Comparison of ENCODE assay signal across 29 cellular contexts in the genomic region with DNA sequence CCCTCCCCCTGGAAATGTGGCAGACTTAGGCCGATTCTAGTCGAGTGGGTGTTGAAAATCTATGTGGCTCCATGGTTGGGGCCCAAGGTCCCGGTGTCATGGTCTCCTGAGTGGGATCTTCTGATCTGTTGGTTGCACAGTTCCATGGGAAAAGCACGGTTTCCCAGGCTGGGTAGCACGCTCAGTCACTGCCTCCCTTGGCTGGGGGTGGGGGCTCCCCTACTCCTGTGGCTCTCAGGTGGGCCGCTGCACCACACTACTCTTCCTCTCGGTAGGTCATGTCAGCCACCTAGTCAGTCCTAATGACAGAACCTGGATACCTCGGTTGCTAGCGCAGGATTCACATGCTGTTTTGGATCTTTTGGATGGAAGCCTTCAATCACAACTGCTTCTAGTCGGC.
"Had no signal": no experiment of that assay in that cellular context is flagged by ENCODE, and none has a peak within 500 bp of the region (broad histone marks: within the 10 kb centered on the region; RNA-seq: fewer than 3 reads in every experiment).

No MANE protein-coding gene starts in this region.

- H3K36me3 Mint-ChIP-seq: stimulated activated effector memory CD8-positive, alpha-beta T cell treated with anti-CD3 and anti-CD28 coated beads, Interleukin-12 subunit alpha, Interleukin-12 subunit beta, amount 100 ng/mL, for 72 hours; stimulated activated memory B cell treated with anti-CD40 and anti-IgM and Interleukin-4, amounts not matched to agents 10 μg/mL and 1 μg/mL and 100 μg/mL, for 72 hours; stimulated activated naive B cell treated with anti-CD40 and anti-IgM and Interleukin-4, amounts not matched to agents 10 μg/mL and 1 μg/mL and 100 μg/mL, for 72 hours; type B pancreatic cell had no signal

- H3K36me3 ChIP-seq: stomach, suprapubic skin, thoracic aorta, thyroid gland, tibial artery, tibial nerve, transverse colon, upper lobe of left lung, upper lobe of right lung, uterus, vagina had no signal

- H3K4me1 Mint-ChIP-seq: stimulated activated effector memory CD8-positive, alpha-beta T cell treated with anti-CD3 and anti-CD28 coated beads, Interleukin-12 subunit alpha, Interleukin-12 subunit beta, amount 100 ng/mL, for 72 hours; stimulated activated memory B cell treated with anti-CD40 and anti-IgM and Interleukin-4, amounts not matched to agents 10 μg/mL and 1 μg/mL and 100 μg/mL, for 72 hours; stimulated activated naive B cell treated with anti-CD40 and anti-IgM and Interleukin-4, amounts not matched to agents 10 μg/mL and 1 μg/mL and 100 μg/mL, for 72 hours; stimulated activated naive CD8-positive, alpha-beta T cell treated with anti-CD3 and anti-CD28 coated beads, Interleukin-15, amount 100 ng/mL, for 72 hours had no signal

- H3K4me3 Mint-ChIP-seq: stimulated activated effector memory CD8-positive, alpha-beta T cell treated with anti-CD3 and anti-CD28 coated beads, Interleukin-12 subunit alpha, Interleukin-12 subunit beta, amount 100 ng/mL, for 72 hours; stimulated activated memory B cell treated with anti-CD40 and anti-IgM and Interleukin-4, amounts not matched to agents 10 μg/mL and 1 μg/mL and 100 μg/mL, for 72 hours; stimulated activated naive B cell treated with anti-CD40 and anti-IgM and Interleukin-4, amounts not matched to agents 10 μg/mL and 1 μg/mL and 100 μg/mL, for 72 hours; stimulated activated naive CD8-positive, alpha-beta T cell treated with anti-CD3 and anti-CD28 coated beads, Interleukin-15, amount 100 ng/mL, for 72 hours; stimulated activated naive CD8-positive, alpha-beta T cell treated with anti-CD3 and anti-CD28 coated beads, Interleukin-15, Interleukin-2, amounts not matched to agents 100 ng/mL and 50 ng/mL, for 24 hours; type B pancreatic cell had no signal

- H3K27ac Mint-ChIP-seq: stimulated activated effector memory CD8-positive, alpha-beta T cell treated with anti-CD3 and anti-CD28 coated beads, Interleukin-12 subunit alpha, Interleukin-12 subunit beta, amount 100 ng/mL, for 72 hours; stimulated activated memory B cell treated with anti-CD40 and anti-IgM and Interleukin-4, amounts not matched to agents 10 μg/mL and 1 μg/mL and 100 μg/mL, for 72 hours; stimulated activated naive B cell treated with anti-CD40 and anti-IgM and Interleukin-4, amounts not matched to agents 10 μg/mL and 1 μg/mL and 100 μg/mL, for 72 hours; stimulated activated naive CD8-positive, alpha-beta T cell treated with anti-CD3 and anti-CD28 coated beads, Interleukin-15, amount 100 ng/mL, for 72 hours; stimulated activated naive CD8-positive, alpha-beta T cell treated with anti-CD3 and anti-CD28 coated beads, Interleukin-15, Interleukin-2, amounts not matched to agents 100 ng/mL and 50 ng/mL, for 24 hours; type B pancreatic cell had no signal

- H3K27ac ChIP-seq: stomach, suprapubic skin, testis, thoracic aorta, thyroid gland, tibial artery, tibial nerve, transverse colon, upper lobe of left lung, upper lobe of right lung, uterus, vagina had no signal

- H3K4me3 ChIP-seq: stomach, suprapubic skin, testis, thoracic aorta, thyroid gland, tibial artery, tibial nerve, transverse colon, upper lobe of left lung, upper lobe of right lung, uterus, vagina had no signal

- FAIRE-seq: urothelium cell line had no signal

- H3K9me3 ChIP-seq: stomach, suprapubic skin, testis, thoracic aorta, thyroid gland, tibial artery, tibial nerve, transverse colon, upper lobe of left lung, upper lobe of right lung, uterus, vagina had no signal

- ATAC-seq: stimulated activated effector memory CD8-positive, alpha-beta T cell treated with anti-CD3 and anti-CD28 coated beads, Interleukin-12 subunit alpha, Interleukin-12 subunit beta, amount 100 ng/mL, for 72 hours; stimulated activated memory B cell treated with anti-CD40 and anti-IgM and Interleukin-4, amounts not matched to agents 10 μg/mL and 1 μg/mL and 100 μg/mL, for 72 hours; stimulated activated naive B cell treated with anti-CD40 and anti-IgM and Interleukin-4, amounts not matched to agents 10 μg/mL and 1 μg/mL and 100 μg/mL, for 72 hours; stimulated activated naive CD8-positive, alpha-beta T cell treated with anti-CD3 and anti-CD28 coated beads, Interleukin-15, amount 100 ng/mL, for 72 hours; stimulated activated naive CD8-positive, alpha-beta T cell treated with anti-CD3 and anti-CD28 coated beads, Interleukin-15, Interleukin-2, amounts not matched to agents 100 U/mL and 50 U/mL, for 24 hours; upper lobe of right lung had no signal

- H3K9me3 Mint-ChIP-seq: stimulated activated memory B cell treated with anti-CD40 and anti-IgM and Interleukin-4, amounts not matched to agents 10 μg/mL and 1 μg/mL and 100 μg/mL, for 72 hours; stimulated activated naive B cell treated with anti-CD40 and anti-IgM and Interleukin-4, amounts not matched to agents 10 μg/mL and 1 μg/mL and 100 μg/mL, for 72 hours; stimulated activated naive CD8-positive, alpha-beta T cell treated with anti-CD3 and anti-CD28 coated beads, Interleukin-15, Interleukin-2, amounts not matched to agents 100 ng/mL and 50 ng/mL, for 24 hours had no signal

- DNase-seq: stimulated activated CD4-positive, alpha-beta T cell treated with anti-CD3 and anti-CD28 coated beads, Interleukin-2, amount 100 ng/mL, for 48 hours; stimulated activated CD4-positive, alpha-beta T cell treated with anti-CD3 and anti-CD28 coated beads, Interleukin-4, amount 100 ng/mL, for 1 hour; stimulated activated CD4-positive, alpha-beta T cell treated with anti-CD3 and anti-CD28 coated beads, Interleukin-4, amount 100 ng/mL, for 24 hours; stimulated activated CD4-positive, alpha-beta T cell treated with anti-CD3 and anti-CD28 coated beads, Interleukin-4, amount 100 ng/mL, for 4 hours; stimulated activated CD8-positive, alpha-beta memory T cell treated with anti-CD3 and anti-CD28 coated beads, Interleukin-4, amount 100 ng/mL, for 48 hours; stimulated activated naive B cell treated with anti-CD40 and anti-IgM and Interleukin-4, amounts not matched to agents 10 μg/mL and 1 μg/mL and 100 μg/mL, for 72 hours; stimulated activated naive CD4-positive, alpha-beta T cell; stimulated activated naive CD4-positive, alpha-beta T cell treated with Interleukin-2 at 50 U/mL for 16 hours; stimulated activated naive CD8-positive, alpha-beta T cell treated with anti-CD3 and anti-CD28 coated beads, Interleukin-15, amount 100 ng/mL, for 72 hours; stimulated activated naive CD8-positive, alpha-beta T cell treated with anti-CD3 and anti-CD28 coated beads, Interleukin-15, Interleukin-2, amounts not matched to agents 100 U/mL and 50 U/mL, for 24 hours; stomach; substantia nigra; testis; thyroid gland; tibial artery; transverse colon; trophoblast cell; upper lobe of right lung; uterus had no signal

- H3K27me3 ChIP-seq: stomach, suprapubic skin, testis, thyroid gland, tibial artery, tibial nerve, transverse colon, upper lobe of left lung, upper lobe of right lung, uterus, vagina had no signal

- H3K27me3 Mint-ChIP-seq: stimulated activated memory B cell treated with anti-CD40 and anti-IgM and Interleukin-4, amounts not matched to agents 10 μg/mL and 1 μg/mL and 100 μg/mL, for 72 hours; stimulated activated naive CD8-positive, alpha-beta T cell treated with anti-CD3 and anti-CD28 coated beads, Interleukin-15, amount 100 ng/mL, for 72 hours; stimulated activated naive CD8-positive, alpha-beta T cell treated with anti-CD3 and anti-CD28 coated beads, Interleukin-15, Interleukin-2, amounts not matched to agents 100 ng/mL and 50 ng/mL, for 24 hours; type B pancreatic cell had no signal

- H3K4me1 ChIP-seq: stomach, testis, thyroid gland, tibial nerve, transverse colon, upper lobe of left lung, upper lobe of right lung, uterus, vagina had no signal
